Comparison of ENCODE assay signal across 1 cellular context in the genomic region with DNA sequence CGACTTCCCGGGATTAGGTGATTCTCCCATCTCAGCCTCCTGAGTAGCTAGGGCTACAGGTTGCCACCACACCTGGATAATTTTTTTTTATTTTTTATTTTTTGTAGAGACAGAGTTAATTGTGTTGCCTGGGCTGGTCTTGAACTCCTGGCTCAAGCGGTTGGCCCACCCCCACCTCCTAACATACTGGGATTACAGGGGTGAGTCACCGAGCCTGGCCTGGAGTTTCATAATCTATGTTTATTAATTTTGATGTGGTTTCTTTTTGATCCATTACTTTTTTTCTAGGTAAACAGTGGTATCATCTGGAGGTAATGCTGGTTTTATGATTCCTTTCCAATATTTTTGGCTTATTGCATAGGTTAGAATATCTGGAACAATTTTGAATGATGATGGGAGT.
TF ChIP-seq lines count a peak whose summit lies in the region.

No MANE protein-coding gene starts in this region.

TF ChIP-seq in K562, 482 proteins besides CTCF, POLR2A, EP300 and RAD21 (continued from another document):
- TF ChIP-seq, protein P1, sequence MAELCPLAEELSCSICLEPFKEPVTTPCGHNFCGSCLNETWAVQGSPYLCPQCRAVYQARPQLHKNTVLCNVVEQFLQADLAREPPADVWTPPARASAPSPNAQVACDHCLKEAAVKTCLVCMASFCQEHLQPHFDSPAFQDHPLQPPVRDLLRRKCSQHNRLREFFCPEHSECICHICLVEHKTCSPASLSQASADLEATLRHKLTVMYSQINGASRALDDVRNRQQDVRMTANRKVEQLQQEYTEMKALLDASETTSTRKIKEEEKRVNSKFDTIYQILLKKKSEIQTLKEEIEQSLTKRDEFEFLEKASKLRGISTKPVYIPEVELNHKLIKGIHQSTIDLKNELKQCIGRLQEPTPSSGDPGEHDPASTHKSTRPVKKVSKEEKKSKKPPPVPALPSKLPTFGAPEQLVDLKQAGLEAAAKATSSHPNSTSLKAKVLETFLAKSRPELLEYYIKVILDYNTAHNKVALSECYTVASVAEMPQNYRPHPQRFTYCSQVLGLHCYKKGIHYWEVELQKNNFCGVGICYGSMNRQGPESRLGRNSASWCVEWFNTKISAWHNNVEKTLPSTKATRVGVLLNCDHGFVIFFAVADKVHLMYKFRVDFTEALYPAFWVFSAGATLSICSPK (IDR thresholded peaks at IDR 0.05; ENCODE audit: borderline replicate concordance) = 0 out of 2 replicates have a peak, but pooled peaks have one; percentile 76
- TF ChIP-seq TAF9B (IDR thresholded peaks at IDR 0.05; ENCODE audit: partially characterized antibody) = no peak
- TF ChIP-seq BMI1 (IDR thresholded peaks at IDR 0.05; ENCODE audit: low read length) = no peak
- no peak for TF ChIP-seq ZNF134 (CRISPR knock-in tag; conservative IDR thresholded peaks at IDR 0.05)
- TF ChIP-seq JUND (IDR thresholded peaks at IDR 0.05; ENCODE audit: borderline replicate concordance, low read depth, low read length) = peak; percentile 57; the same call in 1 of the 2 replicates
- no peak; the same call in 2 of the 3 replicates for TF ChIP-seq JUND (tag; IDR thresholded peaks at IDR 0.05; ENCODE audit: borderline replicate concordance, low read depth, low read length)
- TF ChIP-seq, protein P2, sequence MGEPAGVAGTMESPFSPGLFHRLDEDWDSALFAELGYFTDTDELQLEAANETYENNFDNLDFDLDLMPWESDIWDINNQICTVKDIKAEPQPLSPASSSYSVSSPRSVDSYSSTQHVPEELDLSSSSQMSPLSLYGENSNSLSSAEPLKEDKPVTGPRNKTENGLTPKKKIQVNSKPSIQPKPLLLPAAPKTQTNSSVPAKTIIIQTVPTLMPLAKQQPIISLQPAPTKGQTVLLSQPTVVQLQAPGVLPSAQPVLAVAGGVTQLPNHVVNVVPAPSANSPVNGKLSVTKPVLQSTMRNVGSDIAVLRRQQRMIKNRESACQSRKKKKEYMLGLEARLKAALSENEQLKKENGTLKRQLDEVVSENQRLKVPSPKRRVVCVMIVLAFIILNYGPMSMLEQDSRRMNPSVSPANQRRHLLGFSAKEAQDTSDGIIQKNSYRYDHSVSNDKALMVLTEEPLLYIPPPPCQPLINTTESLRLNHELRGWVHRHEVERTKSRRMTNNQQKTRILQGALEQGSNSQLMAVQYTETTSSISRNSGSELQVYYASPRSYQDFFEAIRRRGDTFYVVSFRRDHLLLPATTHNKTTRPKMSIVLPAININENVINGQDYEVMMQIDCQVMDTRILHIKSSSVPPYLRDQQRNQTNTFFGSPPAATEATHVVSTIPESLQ (CRISPR knock-in tag; IDR thresholded peaks at IDR 0.05) = no peak
- no peak for TF ChIP-seq SOX6 (IDR thresholded peaks at IDR 0.05)
- TF ChIP-seq NBN (IDR thresholded peaks at IDR 0.05; ENCODE audit: low read depth) = 0 out of 2 replicates have a peak, but pooled peaks have one; percentile 20
